8 cellular contexts compared by ENCODE assay signal in the genomic region with DNA sequence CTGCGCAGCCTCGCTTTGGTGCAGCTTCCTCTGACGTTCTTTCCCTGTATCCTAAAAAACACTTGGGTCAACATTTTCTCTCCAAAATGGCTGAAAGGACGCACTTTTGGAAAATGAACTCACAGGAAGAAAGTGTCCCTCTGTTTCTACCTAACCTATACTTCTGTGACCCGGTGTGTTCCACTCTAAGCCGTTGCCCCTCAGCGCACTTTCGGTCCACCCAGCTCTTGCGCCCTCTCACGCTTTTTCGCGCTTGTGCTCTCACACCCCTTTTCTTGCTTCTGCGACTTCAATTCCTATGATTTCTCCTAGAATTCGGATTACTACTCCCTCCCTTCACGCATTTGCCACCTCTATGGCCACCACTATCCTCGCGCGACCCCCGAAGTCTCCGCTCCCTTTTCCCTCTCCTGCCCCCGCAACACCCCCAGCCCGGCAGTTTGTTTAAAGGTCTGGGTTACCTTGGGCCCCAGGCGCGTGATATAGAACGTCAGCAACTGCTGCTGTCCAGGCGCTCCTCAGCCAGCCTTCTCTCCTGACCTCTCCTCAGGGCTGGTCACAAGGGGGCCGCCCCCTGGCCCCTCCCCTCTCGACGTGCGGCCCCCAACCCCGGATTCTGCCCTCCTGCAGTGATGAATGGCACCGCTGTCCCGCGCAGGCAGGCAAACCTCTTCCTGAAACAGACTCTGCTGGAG.
DNase-seq lines count a peak whose midpoint lies in the region; ATAC-seq and TF ChIP-seq lines count a peak whose summit lies in the region.

A gene (minus strand): TSS at position 534 of the 695 bp plus-strand sequence. CDS start 909 bp downstream, outside the sequence.

- ATAC-seq in HG03457 (IDR thresholded peaks at IDR 0.05; ENCODE audit: unreplicated experiment), result no peak

- POLR2A ChIA-PET in HEK293 (lab: Yijun Ruan, JAX), result interaction anchor here (0.9 kb wide), 1 partner anchor 38 kb away, joined by 3 read pairs; a partner anchor contains a TSS

- H3K4me3 ChIP-seq in HEK293 (ENCODE audit: low read depth, low read length), result peak within 1 kb of the TSS; percentile 41
- peak within 1 kb of the TSS; percentile 61 to 68 for H3K4me3 ChIP-seq in neutrophil (ENCODE audit: low read depth in 1 of 2, low read length in 1 of 2)

- CTCF ChIA-PET in HEK293 (lab: Yijun Ruan, JAX), result no interaction called here

- peak; percentile 53 for DNase-seq in NCI-H82 (lab: John Stamatoyannopoulos, UW)
- no peak for DNase-seq in NCI-H82 treated with DMSO at 0.1 percent for 48 hours (lab: John Stamatoyannopoulos, UW; ENCODE audit: unreplicated experiment)
- peak; percentile 0 to 7 for DNase-seq in NCI-H1930 (lab: John Stamatoyannopoulos, UW)
- DNase-seq in activated effector memory CD4-positive, alpha-beta T cell treated with anti-CD3 and anti-CD28 coated beads, Interleukin-2, amount 50 U/mL, for 16 hours, result peak; percentile 62
- DNase-seq in globus pallidus (ENCODE audit: low spot score), result peak; percentile 54

- no peaks in the 10 kb centered on the region for H3K9me3 ChIP-seq in HEK293 (ENCODE audit: control insufficient read depth, insufficient read depth, low read depth, low read length)
- H3K9me3 ChIP-seq in neutrophil, result no peaks in the 10 kb centered on the region

- no peaks in the 10 kb centered on the region for H3K27me3 ChIP-seq in neutrophil

- no peak for TF ChIP-seq CTCF in HEK293 (tag by site-specific recombination; IDR thresholded peaks at IDR 0.05)
- TF ChIP-seq CTCF in neutrophil (IDR thresholded peaks at IDR 0.05), result no peak

- H3K36me3 ChIP-seq in HEK293 (ENCODE audit: control insufficient read depth in 2 of 2, insufficient read depth in 1 of 2, low read length in 2 of 2) (no peaks in the 10 kb centered on the region), neutrophil (no peaks in the 10 kb centered on the region)

- peak within 1 kb of the TSS; percentile 59; the same call in 1 of the 2 replicates for H3K27ac ChIP-seq in HEK293 (ENCODE audit: extremely low read depth, low read depth, low read length)
- H3K27ac ChIP-seq in neutrophil, result no peak within 1 kb of the TSS

- no peaks in the 10 kb centered on the region for H3K4me1 ChIP-seq in HEK293 (ENCODE audit: control insufficient read depth, insufficient read depth, low read length)
- peaks cover 6% of the 10 kb centered on the region in 2 experiments for H3K4me1 ChIP-seq in neutrophil (ENCODE audit: control insufficient read depth in 1 of 2, insufficient read depth in 1 of 2, low read depth in 1 of 2, low read length in 1 of 2)

TF ChIP-seq in HEK293, 187 proteins besides CTCF, POLR2A, EP300 and RAD21 (continues in another document):
- TF ChIP-seq ZIC2 (tag by site-specific recombination; IDR thresholded peaks at IDR 0.05), result 0 out of 2 replicates have a peak, but pooled peaks have one; percentile 8
- TF ChIP-seq, protein P1, sequence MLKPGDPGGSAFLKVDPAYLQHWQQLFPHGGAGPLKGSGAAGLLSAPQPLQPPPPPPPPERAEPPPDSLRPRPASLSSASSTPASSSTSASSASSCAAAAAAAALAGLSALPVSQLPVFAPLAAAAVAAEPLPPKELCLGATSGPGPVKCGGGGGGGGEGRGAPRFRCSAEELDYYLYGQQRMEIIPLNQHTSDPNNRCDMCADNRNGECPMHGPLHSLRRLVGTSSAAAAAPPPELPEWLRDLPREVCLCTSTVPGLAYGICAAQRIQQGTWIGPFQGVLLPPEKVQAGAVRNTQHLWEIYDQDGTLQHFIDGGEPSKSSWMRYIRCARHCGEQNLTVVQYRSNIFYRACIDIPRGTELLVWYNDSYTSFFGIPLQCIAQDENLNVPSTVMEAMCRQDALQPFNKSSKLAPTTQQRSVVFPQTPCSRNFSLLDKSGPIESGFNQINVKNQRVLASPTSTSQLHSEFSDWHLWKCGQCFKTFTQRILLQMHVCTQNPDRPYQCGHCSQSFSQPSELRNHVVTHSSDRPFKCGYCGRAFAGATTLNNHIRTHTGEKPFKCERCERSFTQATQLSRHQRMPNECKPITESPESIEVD (tag by site-specific recombination; IDR thresholded peaks at IDR 0.05), result no peak
- TF ChIP-seq, protein P2, sequence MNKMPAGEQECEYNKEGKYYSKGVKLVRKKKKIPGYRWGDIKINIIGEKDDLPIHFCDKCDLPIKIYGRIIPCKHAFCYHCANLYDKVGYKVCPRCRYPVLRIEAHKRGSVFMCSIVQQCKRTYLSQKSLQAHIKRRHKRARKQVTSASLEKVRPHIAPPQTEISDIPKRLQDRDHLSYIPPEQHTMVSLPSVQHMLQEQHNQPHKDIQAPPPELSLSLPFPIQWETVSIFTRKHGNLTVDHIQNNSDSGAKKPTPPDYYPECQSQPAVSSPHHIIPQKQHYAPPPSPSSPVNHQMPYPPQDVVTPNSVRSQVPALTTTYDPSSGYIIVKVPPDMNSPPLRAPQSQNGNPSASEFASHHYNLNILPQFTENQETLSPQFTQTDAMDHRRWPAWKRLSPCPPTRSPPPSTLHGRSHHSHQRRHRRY (tag by site-specific recombination; IDR thresholded peaks at IDR 0.05), result no peak
- TF ChIP-seq ZNF138 (tag by site-specific recombination; IDR thresholded peaks at IDR 0.05; ENCODE audit: borderline replicate concordance), result no peak
- TF ChIP-seq, protein P3, sequence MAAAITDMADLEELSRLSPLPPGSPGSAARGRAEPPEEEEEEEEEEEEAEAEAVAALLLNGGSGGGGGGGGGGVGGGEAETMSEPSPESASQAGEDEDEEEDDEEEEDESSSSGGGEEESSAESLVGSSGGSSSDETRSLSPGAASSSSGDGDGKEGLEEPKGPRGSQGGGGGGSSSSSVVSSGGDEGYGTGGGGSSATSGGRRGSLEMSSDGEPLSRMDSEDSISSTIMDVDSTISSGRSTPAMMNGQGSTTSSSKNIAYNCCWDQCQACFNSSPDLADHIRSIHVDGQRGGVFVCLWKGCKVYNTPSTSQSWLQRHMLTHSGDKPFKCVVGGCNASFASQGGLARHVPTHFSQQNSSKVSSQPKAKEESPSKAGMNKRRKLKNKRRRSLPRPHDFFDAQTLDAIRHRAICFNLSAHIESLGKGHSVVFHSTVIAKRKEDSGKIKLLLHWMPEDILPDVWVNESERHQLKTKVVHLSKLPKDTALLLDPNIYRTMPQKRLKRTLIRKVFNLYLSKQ (tag by site-specific recombination; IDR thresholded peaks at IDR 0.05; ENCODE audit: borderline replicate concordance), result no peak
- no peak for TF ChIP-seq ZNF426 (tag by site-specific recombination; IDR thresholded peaks at IDR 0.05)
- TF ChIP-seq, protein P4, sequence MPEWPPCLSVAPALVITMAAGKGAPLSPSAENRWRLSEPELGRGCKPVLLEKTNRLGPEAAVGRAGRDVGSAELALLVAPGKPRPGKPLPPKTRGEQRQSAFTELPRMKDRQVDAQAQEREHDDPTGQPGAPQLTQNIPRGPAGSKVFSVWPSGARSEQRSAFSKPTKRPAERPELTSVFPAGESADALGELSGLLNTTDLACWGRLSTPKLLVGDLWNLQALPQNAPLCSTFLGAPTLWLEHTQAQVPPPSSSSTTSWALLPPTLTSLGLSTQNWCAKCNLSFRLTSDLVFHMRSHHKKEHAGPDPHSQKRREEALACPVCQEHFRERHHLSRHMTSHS (tag by site-specific recombination; IDR thresholded peaks at IDR 0.05), result no peak
- TF ChIP-seq, protein P5, sequence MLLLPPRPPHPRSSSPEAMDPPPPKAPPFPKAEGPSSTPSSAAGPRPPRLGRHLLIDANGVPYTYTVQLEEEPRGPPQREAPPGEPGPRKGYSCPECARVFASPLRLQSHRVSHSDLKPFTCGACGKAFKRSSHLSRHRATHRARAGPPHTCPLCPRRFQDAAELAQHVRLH (tag by site-specific recombination; IDR thresholded peaks at IDR 0.05), result no peak
- TF ChIP-seq, protein P6, sequence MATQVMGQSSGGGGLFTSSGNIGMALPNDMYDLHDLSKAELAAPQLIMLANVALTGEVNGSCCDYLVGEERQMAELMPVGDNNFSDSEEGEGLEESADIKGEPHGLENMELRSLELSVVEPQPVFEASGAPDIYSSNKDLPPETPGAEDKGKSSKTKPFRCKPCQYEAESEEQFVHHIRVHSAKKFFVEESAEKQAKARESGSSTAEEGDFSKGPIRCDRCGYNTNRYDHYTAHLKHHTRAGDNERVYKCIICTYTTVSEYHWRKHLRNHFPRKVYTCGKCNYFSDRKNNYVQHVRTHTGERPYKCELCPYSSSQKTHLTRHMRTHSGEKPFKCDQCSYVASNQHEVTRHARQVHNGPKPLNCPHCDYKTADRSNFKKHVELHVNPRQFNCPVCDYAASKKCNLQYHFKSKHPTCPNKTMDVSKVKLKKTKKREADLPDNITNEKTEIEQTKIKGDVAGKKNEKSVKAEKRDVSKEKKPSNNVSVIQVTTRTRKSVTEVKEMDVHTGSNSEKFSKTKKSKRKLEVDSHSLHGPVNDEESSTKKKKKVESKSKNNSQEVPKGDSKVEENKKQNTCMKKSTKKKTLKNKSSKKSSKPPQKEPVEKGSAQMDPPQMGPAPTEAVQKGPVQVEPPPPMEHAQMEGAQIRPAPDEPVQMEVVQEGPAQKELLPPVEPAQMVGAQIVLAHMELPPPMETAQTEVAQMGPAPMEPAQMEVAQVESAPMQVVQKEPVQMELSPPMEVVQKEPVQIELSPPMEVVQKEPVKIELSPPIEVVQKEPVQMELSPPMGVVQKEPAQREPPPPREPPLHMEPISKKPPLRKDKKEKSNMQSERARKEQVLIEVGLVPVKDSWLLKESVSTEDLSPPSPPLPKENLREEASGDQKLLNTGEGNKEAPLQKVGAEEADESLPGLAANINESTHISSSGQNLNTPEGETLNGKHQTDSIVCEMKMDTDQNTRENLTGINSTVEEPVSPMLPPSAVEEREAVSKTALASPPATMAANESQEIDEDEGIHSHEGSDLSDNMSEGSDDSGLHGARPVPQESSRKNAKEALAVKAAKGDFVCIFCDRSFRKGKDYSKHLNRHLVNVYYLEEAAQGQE (tag by site-specific recombination; IDR thresholded peaks at IDR 0.05), result no peak
- no peak for TF ChIP-seq ZNF596 (tag by site-specific recombination; IDR thresholded peaks at IDR 0.05)
- no peak for TF ChIP-seq ZNF624 (tag by site-specific recombination; IDR thresholded peaks at IDR 0.05)
- TF ChIP-seq ZNF791 (tag by site-specific recombination; IDR thresholded peaks at IDR 0.05), result no peak
- TF ChIP-seq, protein P7, sequence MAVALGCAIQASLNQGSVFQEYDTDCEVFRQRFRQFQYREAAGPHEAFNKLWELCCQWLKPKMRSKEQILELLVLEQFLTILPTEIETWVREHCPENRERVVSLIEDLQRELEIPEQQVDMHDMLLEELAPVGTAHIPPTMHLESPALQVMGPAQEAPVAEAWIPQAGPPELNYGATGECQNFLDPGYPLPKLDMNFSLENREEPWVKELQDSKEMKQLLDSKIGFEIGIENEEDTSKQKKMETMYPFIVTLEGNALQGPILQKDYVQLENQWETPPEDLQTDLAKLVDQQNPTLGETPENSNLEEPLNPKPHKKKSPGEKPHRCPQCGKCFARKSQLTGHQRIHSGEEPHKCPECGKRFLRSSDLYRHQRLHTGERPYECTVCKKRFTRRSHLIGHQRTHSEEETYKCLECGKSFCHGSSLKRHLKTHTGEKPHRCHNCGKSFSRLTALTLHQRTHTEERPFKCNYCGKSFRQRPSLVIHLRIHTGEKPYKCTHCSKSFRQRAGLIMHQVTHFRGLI (tag by site-specific recombination; IDR thresholded peaks at IDR 0.05), result no peak
- TF ChIP-seq ZNF23 (tag by site-specific recombination; IDR thresholded peaks at IDR 0.05; ENCODE audit: borderline replicate concordance), result no peak
